ENCODE assay signal across 1 cellular context in genomic region chr12:123894823-123895338, GRCh38.
TF ChIP-seq lines count a peak whose summit lies in the region.

No MANE protein-coding gene starts in this region.

TF ChIP-seq in HepG2, 621 proteins besides CTCF, POLR2A, EP300 and RAD21 (continued from another document):
- TF ChIP-seq ARID5B (CRISPR knock-in tag; IDR thresholded peaks at IDR 0.05) (peak; percentile 15; the same call in 1 of the 2 replicates), ZFP1 (CRISPR knock-in tag; IDR thresholded peaks at IDR 0.05) (no peak), GABPA (IDR thresholded peaks at IDR 0.05; ENCODE audit: low read depth, low read length) (no peak), GABPA (CRISPR knock-in tag; IDR thresholded peaks at IDR 0.05; ENCODE audit: low read depth) (no peak), FIP1L1 (IDR thresholded peaks at IDR 0.05; ENCODE audit: borderline replicate concordance, insufficient read depth, low read depth, low read length) (no peak), ZNF12 (CRISPR knock-in tag; IDR thresholded peaks at IDR 0.05) (peak; percentile 89), DNMT3B (CRISPR knock-in tag; conservative IDR thresholded peaks at IDR 0.05) (no peak), ZBTB40 (IDR thresholded peaks at IDR 0.05) (peak; percentile 53), ZBTB40 (CRISPR knock-in tag; IDR thresholded peaks at IDR 0.05) (peak; percentile 60; the same call in 1 of the 2 replicates)
